9 cellular contexts compared by ENCODE assay signal in genomic region chr12:104276192-104277131, GRCh38. TPM values are rescaled to one million over a fixed set of nuclear protein-coding genes. Genes with fewer than 3 reads are reported as not detected.
DNase-seq lines count a peak whose midpoint lies in the region; ATAC-seq and TF ChIP-seq lines count a peak whose summit lies in the region.
"Had no signal": no experiment of that assay in that cellular context is flagged by ENCODE, and none has a peak within 500 bp of the region (broad histone marks: within the 10 kb centered on the region; RNA-seq: fewer than 3 reads in every experiment).

No MANE protein-coding gene starts in this region.

- peaks cover 43% of the 10 kb centered on the region for H3K4me1 ChIP-seq in Panc1 (ENCODE audit: control insufficient read depth, insufficient read depth, low read length)
- no peaks in the 10 kb centered on the region for H3K4me1 ChIP-seq in A673 (ENCODE audit: insufficient read depth, low read length, poor library complexity, severe bottlenecking)
- H3K4me1 ChIP-seq: pancreas had no signal

- H3K27ac ChIP-seq in 22Rv1 (peak overlapping the region; percentile 62), Panc1 (ENCODE audit: low read length) (peak overlapping the region; percentile 99), A673 (ENCODE audit: low read depth, low read length, poor library complexity, severe bottlenecking) (no peak overlapping the region)
- H3K27ac ChIP-seq: pancreas had no signal

- no peaks in the 10 kb centered on the region for H3K36me3 Mint-ChIP-seq in progenitor cell of endocrine pancreas (ENCODE audit: insufficient read depth)

- H3K4me3 ChIP-seq in Panc1 (ENCODE audit: low read depth in 2 of 2, low read length in 2 of 2), result peak overlapping the region; percentile 33 to 57
- H3K4me3 ChIP-seq in A673 (ENCODE audit: low read depth, low read length, poor library complexity, severe bottlenecking), result no peak overlapping the region
- H3K4me3 ChIP-seq: pancreas had no signal

- no peak overlapping the region for H3K4me3 Mint-ChIP-seq in progenitor cell of endocrine pancreas (ENCODE audit: low read depth)

- BruUV-seq in Panc1 (replicated peaks; lab: Mats Ljungman, UMichigan) (no TSS peak), A673 (replicated peaks; lab: Mats Ljungman, UMichigan) (no TSS peak)

- H3K9me3 ChIP-seq in Panc1 (ENCODE audit: control insufficient read depth, insufficient read depth, low read depth, low read length) (no peaks in the 10 kb centered on the region), A673 (ENCODE audit: low read depth, low read length, poor library complexity, severe bottlenecking) (no peaks in the 10 kb centered on the region)
- H3K9me3 ChIP-seq: pancreas had no signal

- H3K27me3 ChIP-seq in Panc1 (ENCODE audit: control insufficient read depth, insufficient read depth, low read length) (no peaks in the 10 kb centered on the region), A673 (replicated peaks; ENCODE audit: insufficient read depth, low read depth, low read length, poor library complexity) (no peaks in the 10 kb centered on the region)
- H3K27me3 ChIP-seq: pancreas had no signal

- no peaks in the 10 kb centered on the region for H3K36me3 ChIP-seq in Panc1 (ENCODE audit: control insufficient read depth, insufficient read depth, low read length)
- no peaks in the 10 kb centered on the region for H3K36me3 ChIP-seq in A673 (ENCODE audit: insufficient read depth, low read length, poor library complexity, severe bottlenecking)
- H3K36me3 ChIP-seq: pancreas had no signal

- intact Hi-C loops in Panc1 (cut with micrococcal nuclease; ENCODE audit: unreplicated experiment) (no loop called here), A673 (cut with micrococcal nuclease; ENCODE audit: unreplicated experiment) (no loop called here)

- POLR2A ChIA-PET in Panc1 (lab: Charles Lee), result interaction anchor here (0.9 to 4.1 kb wide), 6 partner anchors 10 to 57 kb away, joined by 3 to 31 read pairs (median 3); no protein-coding TSS in a partner anchor
- POLR2A ChIA-PET in A673 (lab: Charles Lee; ENCODE audit: low non-redundant PET), result interaction anchor here (0.6 kb wide), 1 partner anchor 57 kb away, joined by 3 read pairs; no protein-coding TSS in a partner anchor

- no peaks in the 10 kb centered on the region for H3K9me3 Mint-ChIP-seq in progenitor cell of endocrine pancreas (ENCODE audit: low read depth)

- no peaks in the 10 kb centered on the region for H3K4me1 Mint-ChIP-seq in progenitor cell of endocrine pancreas (ENCODE audit: low read depth)

- no peak overlapping the region for H3K27ac Mint-ChIP-seq in progenitor cell of endocrine pancreas

- DNase-seq in Panc1 (ENCODE audit: low read depth, low spot score) (no peak), islet precursor cell (peak; percentile 22), progenitor cell of endocrine pancreas (ENCODE audit: low spot score, unreplicated experiment) (no peak), A673 (ENCODE audit: low spot score) (no peak)
- DNase-seq in stimulated activated CD4-positive, alpha-beta T cell treated with anti-CD3 and anti-CD28 coated beads, Interleukin-1b, Interleukin-23, amount 100 ng/mL, for 48 hours, result no peak
- DNase-seq: pancreas had no signal

- TF ChIP-seq CTCF in 22Rv1 (IDR thresholded peaks at IDR 0.05) (no peak), Panc1 (IDR thresholded peaks at IDR 0.05) (no peak), progenitor cell of endocrine pancreas (IDR thresholded peaks at IDR 0.05; ENCODE audit: unreplicated experiment) (no peak), A673 (conservative IDR thresholded peaks at IDR 0.05; ENCODE audit: low read depth, low read length) (no peak)

- no peaks in the 10 kb centered on the region for H3K27me3 Mint-ChIP-seq in progenitor cell of endocrine pancreas

- CTCF ChIA-PET in Panc1 (lab: Charles Lee), result interaction anchor here (0.7 to 1.8 kb wide), 2 partner anchors 11 to 73 kb away, joined by 4 to 7 read pairs; no protein-coding TSS in a partner anchor
- CTCF ChIA-PET in A673 (lab: Charles Lee), result interaction anchor here (0.7 kb wide), 1 partner anchor 85 kb away, joined by 3 read pairs; no protein-coding TSS in a partner anchor

- in situ Hi-C loops in Panc1 (cut with HindIII; ENCODE audit: low pct_unique_long_range_greater_than_20kb, low sequenced_read_pairs), result no loop called here

- ATAC-seq in GM18858 (IDR thresholded peaks at IDR 0.05; ENCODE audit: unreplicated experiment) (peak; percentile 57), HG03571 (IDR thresholded peaks at IDR 0.05; ENCODE audit: unreplicated experiment) (peak; percentile 71), Panc1 (peak; percentile 68)

RNA-seq across cellular contexts. Expression of gene EID3, which starts 27.1 kb away (rescaled TPM):
- 18.5 TPM for total RNA-seq in Panc1 (2021; ENCODE audit: unreplicated experiment)
- polyA plus RNA-seq in Panc1 (2012; ENCODE audit: insufficient read length), result 12.6 TPM
- total RNA-seq in progenitor cell of endocrine pancreas, result 2.8 and 2.9 TPM in 2 replicates
- 3.0 and 5.4 TPM in 2 replicates for total RNA-seq in A673 (2021)
